In genomic region chr16:5905935-5906334, GRCh38 we compare ENCODE assay signal across 26 cellular contexts.
A peak's percentile ranks its signal among the peaks of the same experiment; 100 is the strongest.
DNase-seq lines count a peak whose midpoint lies in the region; ATAC-seq and TF ChIP-seq lines count a peak whose summit lies in the region.
"Had no signal": no experiment of that assay in that cellular context is flagged by ENCODE, and none has a peak within 500 bp of the region (broad histone marks: within the 10 kb centered on the region; RNA-seq: fewer than 3 reads in every experiment).

No MANE protein-coding gene starts in this region.

- H3K36me3 Mint-ChIP-seq in stimulated activated memory B cell treated with anti-CD40 and anti-IgM and Interleukin-4, amounts not matched to agents 10 μg/mL and 1 μg/mL and 100 μg/mL, for 72 hours: no peaks in the 10 kb centered on the region
- H3K36me3 Mint-ChIP-seq: natural killer cell had no signal

- H3K27ac ChIP-seq in WERI-Rb-1: no peak overlapping the region
- H3K27ac ChIP-seq: BLaER1 treated with 17β-estradiol and CSF1 and Interleukin-3, amounts not matched to agents 10 nM and 100 nM; esophagus squamous epithelium; right atrium auricular region had no signal

- no peaks in the 10 kb centered on the region for H3K27me3 ChIP-seq in WERI-Rb-1 (ENCODE audit: insufficient read depth, low read depth, severe bottlenecking)
- H3K27me3 ChIP-seq: BLaER1 treated with 17β-estradiol and CSF1 and Interleukin-3, amounts not matched to agents 10 nM and 100 nM; esophagus squamous epithelium; right atrium auricular region had no signal

- H3K4me3 ChIP-seq in WERI-Rb-1 (ENCODE audit: low read depth, low read length): no peak overlapping the region
- H3K4me3 ChIP-seq: BLaER1 treated with 17β-estradiol and CSF1 and Interleukin-3, amounts not matched to agents 10 nM and 100 nM; esophagus squamous epithelium; HAP-1; right atrium auricular region; smooth muscle cell had no signal

- TF ChIP-seq CTCF in WERI-Rb-1 (IDR thresholded peaks at IDR 0.05; ENCODE audit: low read depth, low read length): no peak

- no peaks in the 10 kb centered on the region for H3K36me3 ChIP-seq in WERI-Rb-1
- H3K36me3 ChIP-seq: BLaER1 treated with 17β-estradiol and CSF1 and Interleukin-3, amounts not matched to agents 10 nM and 100 nM; esophagus squamous epithelium; HAP-1; right atrium auricular region had no signal

- no peaks in the 10 kb centered on the region for H3K4me1 Mint-ChIP-seq in stimulated activated memory B cell treated with anti-CD40 and anti-IgM and Interleukin-4, amounts not matched to agents 10 μg/mL and 1 μg/mL and 100 μg/mL, for 72 hours
- H3K4me1 Mint-ChIP-seq: activated CD4-positive, alpha-beta T cell treated with anti-CD3 and anti-CD28 coated beads, Interleukin-2, amount 10 ng/mL, durations not matched to agents 24 days and 14 days; natural killer cell had no signal

- H3K27ac Mint-ChIP-seq in stimulated activated memory B cell treated with anti-CD40 and anti-IgM and Interleukin-4, amounts not matched to agents 10 μg/mL and 1 μg/mL and 100 μg/mL, for 72 hours: no peak overlapping the region
- H3K27ac Mint-ChIP-seq: activated CD4-positive, alpha-beta T cell treated with anti-CD3 and anti-CD28 coated beads, Interleukin-2, amount 10 ng/mL, durations not matched to agents 24 days and 14 days; natural killer cell; T-helper 2 cell treated with Interferon-gamma antibody and Interleukin-4, amounts not matched to agents 5 μg/mL and 100 μg/mL, for 36 hours had no signal

- peaks cover 8% of the 10 kb centered on the region for H3K9me3 Mint-ChIP-seq in stimulated activated memory B cell treated with anti-CD40 and anti-IgM and Interleukin-4, amounts not matched to agents 10 μg/mL and 1 μg/mL and 100 μg/mL, for 72 hours
- H3K9me3 Mint-ChIP-seq: activated T-cell treated with anti-CD3 and anti-CD28 coated beads, Interleukin-2, amount 50 U/mL, for 4 hours; natural killer cell had no signal

- DNase-seq in NCI-H226 (peak; percentile 57), astrocyte of the hippocampus (ENCODE audit: low read depth, low spot score) (peak; percentile 81), iris pigment epithelial cell (ENCODE audit: low read depth) (peak; percentile 18), NCI-H2107 treated with DMSO at 0.1 percent for 48 hours (lab: John Stamatoyannopoulos, UW; ENCODE audit: unreplicated experiment) (no peak), SIG-M5 (lab: John Stamatoyannopoulos, UW) (no peak), WERI-Rb-1 (no peak)
- DNase-seq: activated CD4-positive, alpha-beta T cell treated with anti-CD3 and anti-CD28 coated beads, Interleukin-2, amount 10 ng/mL, durations not matched to agents 24 days and 14 days; activated naive CD4-positive, alpha-beta T cell; activated T-cell treated with anti-CD3 and anti-CD28 coated beads, Interleukin-2, amount 50 U/mL, for 4 hours; DMS79; effector CD8-positive, alpha-beta T cell; esophagus squamous epithelium; IMR-90; natural killer cell; NCI-H1092 treated with DMSO at 0.1 percent for 48 hours; NCI-H1930; NCI-H748 treated with DMSO at 0.1 percent for 48 hours; stimulated activated CD4-positive, alpha-beta T cell treated with anti-CD3 and anti-CD28 coated beads, Interleukin-2, amount 100 ng/mL, for 24 hours; trophoblast cell had no signal

- H3K27me3 Mint-ChIP-seq in stimulated activated memory B cell treated with anti-CD40 and anti-IgM and Interleukin-4, amounts not matched to agents 10 μg/mL and 1 μg/mL and 100 μg/mL, for 72 hours: no peaks in the 10 kb centered on the region
- H3K27me3 Mint-ChIP-seq: activated CD4-positive, alpha-beta T cell treated with anti-CD3 and anti-CD28 coated beads, Interleukin-2, amount 10 ng/mL, durations not matched to agents 24 days and 14 days had no signal

- peak; percentile 8 for ATAC-seq in stimulated activated memory B cell treated with anti-CD40 and anti-IgM and Interleukin-4, amounts not matched to agents 10 μg/mL and 1 μg/mL and 100 μg/mL, for 72 hours
- ATAC-seq: activated T-cell treated with anti-CD3 and anti-CD28 coated beads, Interleukin-2, amount 50 U/mL, for 4 hours; natural killer cell; Right ventricle myocardium inferior had no signal

- no peak overlapping the region for H3K4me3 Mint-ChIP-seq in stimulated activated memory B cell treated with anti-CD40 and anti-IgM and Interleukin-4, amounts not matched to agents 10 μg/mL and 1 μg/mL and 100 μg/mL, for 72 hours
- H3K4me3 Mint-ChIP-seq: activated CD4-positive, alpha-beta T cell treated with anti-CD3 and anti-CD28 coated beads, Interleukin-2, amount 10 ng/mL, durations not matched to agents 24 days and 14 days; activated T-cell treated with anti-CD3 and anti-CD28 coated beads, Interleukin-2, amount 50 U/mL, for 4 hours; natural killer cell; T-helper 2 cell treated with Interferon-gamma antibody and Interleukin-4, amounts not matched to agents 5 μg/mL and 100 μg/mL, for 36 hours had no signal

- no peaks in the 10 kb centered on the region for H3K9me3 ChIP-seq in WERI-Rb-1 (ENCODE audit: severe bottlenecking)
- H3K9me3 ChIP-seq: BLaER1 treated with 17β-estradiol and CSF1 and Interleukin-3, amounts not matched to agents 10 nM and 100 nM; esophagus squamous epithelium; HAP-1; right atrium auricular region had no signal

Comparison
In these comparisons a context has a peak if more than half of its experiments do, and no peak if none do; other contexts are left out.
1. DNase-seq: peak in NCI-H226 (single experiment), astrocyte of the hippocampus (single experiment) and iris pigment epithelial cell (single experiment); none in NCI-H2107 treated with DMSO at 0.1 percent for 48 hours (single experiment), SIG-M5 (single experiment) and WERI-Rb-1 (single experiment).